In genomic region chr2:26970244-26970927, GRCh38 we compare ENCODE assay signal across 8 cellular contexts. TPM values are rescaled to one million over a fixed set of nuclear protein-coding genes. Genes with fewer than 3 reads are reported as not detected.
DNase-seq lines count a peak whose midpoint lies in the region; ATAC-seq, FAIRE-seq and TF ChIP-seq lines count a peak whose summit lies in the region.

MAPRE3 (plus strand) TSS chr2:26970637; CDS start chr2:27022219, 51,582 bp downstream.

- peak within 1 kb of the TSS; percentile 85 for H3K27ac Mint-ChIP-seq in endothelial cell (ENCODE audit: unreplicated experiment)

- no peaks in the 10 kb centered on the region for H3K79me1 ChIP-seq in mesendoderm (ENCODE audit: low read length)

- H2BK5ac ChIP-seq in mesendoderm (ENCODE audit: low read length), result no peak within 1 kb of the TSS

- H3K56ac ChIP-seq in mesendoderm (ENCODE audit: low read length), result peak within 1 kb of the TSS; percentile 68

- H3K4ac ChIP-seq in mesendoderm (ENCODE audit: low read depth, low read length), result no peak within 1 kb of the TSS

- H3K4me3 ChIP-seq in NT2/D1 (ENCODE audit: insufficient read length, low read depth) (peak within 1 kb of the TSS; percentile 45), mesendoderm (ENCODE audit: low read length) (peak within 1 kb of the TSS; percentile 57)

- peak within 1 kb of the TSS; percentile 91 for H3K4me3 Mint-ChIP-seq in endothelial cell (ENCODE audit: unreplicated experiment)

- DNase-seq in Ammon's horn (ENCODE audit: low spot score) (peak; percentile 94), HTR-8/SVneo (ENCODE audit: insufficient read length, low spot score) (peak; percentile 63), NT2/D1 (ENCODE audit: low read depth, low spot score) (peak; percentile 88), endothelial cell (ENCODE audit: low spot score) (peak; percentile 90), mesendoderm (peak; percentile 97)
- peak; percentile 89 for DNase-seq in activated CD8-positive, alpha-beta memory T cell treated with anti-CD3 and anti-CD28 coated beads, Interleukin-2, amount 50 U/mL, for 48 hours
- peak; percentile 68 for DNase-seq in stimulated activated CD8-positive, alpha-beta memory T cell treated with anti-CD3 and anti-CD28 coated beads, Interleukin-12 subunit alpha, Interleukin-12 subunit beta, amount 100 ng/mL, for 4 hours (ENCODE audit: low read depth)

- H3K9me3 ChIP-seq in NT2/D1 (ENCODE audit: insufficient read depth, low read length), result no peaks in the 10 kb centered on the region

- WGBS in mesendoderm (ENCODE audit: extremely low coverage, insufficient coverage, low lambda C conversion rate), result no CpG with 5 or more reads among the region's 69 CpGs

- no peak within 1 kb of the TSS for H3K27ac ChIP-seq in mesendoderm (ENCODE audit: low read depth, low read length)

- H2BK15ac ChIP-seq in mesendoderm (replicated peaks; ENCODE audit: low read depth), result no peak within 1 kb of the TSS

- no peak within 1 kb of the TSS for H3K18ac ChIP-seq in mesendoderm (ENCODE audit: low read length)

- H3K4me1 Mint-ChIP-seq in endothelial cell (ENCODE audit: unreplicated experiment), result peaks cover 9% of the 10 kb centered on the region

- H4K5ac ChIP-seq in mesendoderm (ENCODE audit: low read length), result no peak within 1 kb of the TSS

- TF ChIP-seq CTCF in endothelial cell (IDR thresholded peaks at IDR 0.05; ENCODE audit: unreplicated experiment), result no peak

- H3K4me1 ChIP-seq in NT2/D1 (ENCODE audit: insufficient read depth, insufficient read length), result peaks cover 2% of the 10 kb centered on the region
- H3K4me1 ChIP-seq in mesendoderm (ENCODE audit: control insufficient read depth, low read depth, low read length), result no peaks in the 10 kb centered on the region

- no peaks in the 10 kb centered on the region for H3K9me3 Mint-ChIP-seq in endothelial cell (ENCODE audit: unreplicated experiment)

- peaks cover 22% of the 10 kb centered on the region for H3K27me3 Mint-ChIP-seq in endothelial cell (ENCODE audit: unreplicated experiment)

- no peak within 1 kb of the TSS for H2BK120ac ChIP-seq in mesendoderm (ENCODE audit: low read depth, low read length)

- peak; percentile 78 for ATAC-seq in GM19452 (IDR thresholded peaks at IDR 0.05; ENCODE audit: unreplicated experiment)

- no peak within 1 kb of the TSS for H3K23ac ChIP-seq in mesendoderm (ENCODE audit: low read length)

- no peaks in the 10 kb centered on the region for H3K36me3 ChIP-seq in NT2/D1 (ENCODE audit: insufficient read depth, insufficient read length, low read length)
- no peaks in the 10 kb centered on the region for H3K36me3 ChIP-seq in mesendoderm (ENCODE audit: control insufficient read depth, insufficient read depth, low read length)

- no peak within 1 kb of the TSS for H2AK5ac ChIP-seq in mesendoderm (ENCODE audit: low read length)

- no peaks in the 10 kb centered on the region for H3K79me2 ChIP-seq in mesendoderm (ENCODE audit: control insufficient read depth, insufficient read depth, low read length)

- no peak for FAIRE-seq in HTR-8/SVneo (lab: Jason Lieb, UNC)

- peaks cover 41% of the 10 kb centered on the region for H3K27me3 ChIP-seq in NT2/D1 (ENCODE audit: insufficient read depth, insufficient read length)
- H3K27me3 ChIP-seq in mesendoderm (ENCODE audit: insufficient read depth, low read length, poor library complexity), result peaks cover 4% of the 10 kb centered on the region

- H3K9ac ChIP-seq in NT2/D1 (ENCODE audit: insufficient read length, low read depth) (peak within 1 kb of the TSS; percentile 67), mesendoderm (ENCODE audit: low read length) (peak within 1 kb of the TSS; percentile 62)

- no peak within 1 kb of the TSS for H4K8ac ChIP-seq in mesendoderm (ENCODE audit: low read depth, low read length)

- H3K4me2 ChIP-seq in mesendoderm (ENCODE audit: low read length), result peak within 1 kb of the TSS; percentile 95

- H3K36me3 Mint-ChIP-seq in endothelial cell (ENCODE audit: low read depth, unreplicated experiment), result peaks cover 3% of the 10 kb centered on the region

RNA-seq across cellular contexts. Expression of gene MAPRE3, which starts in this region (rescaled TPM):
- total RNA-seq in endothelial cell (ENCODE audit: unreplicated experiment), result 4.1 TPM
- polyA plus RNA-seq in mesendoderm (2013, experiment 1 of 2), result 1.2 TPM
- 1.4 TPM for polyA plus RNA-seq in mesendoderm (2013, experiment 2 of 2)
